ENCODE assay signal across 13 cellular contexts in genomic region chr19:35797663-35798062, GRCh38. TPM values are rescaled to one million over a fixed set of nuclear protein-coding genes. Genes with fewer than 3 reads are reported as not detected.
DNase-seq lines count a peak whose midpoint lies in the region; ATAC-seq and TF ChIP-seq lines count a peak whose summit lies in the region.
"Had no signal": no experiment of that assay in that cellular context is flagged by ENCODE, and none has a peak within 500 bp of the region (broad histone marks: within the 10 kb centered on the region; RNA-seq: fewer than 3 reads in every experiment).

No MANE protein-coding gene starts in this region.

- TF ChIP-seq CTCF in lower leg skin (IDR thresholded peaks at IDR 0.05) (no peak), mesothelial cell of epicardium (IDR thresholded peaks at IDR 0.05; ENCODE audit: unreplicated experiment) (no peak)

- peaks cover 26% of the 10 kb centered on the region for H3K27me3 Mint-ChIP-seq in activated T-cell treated with anti-CD3 and anti-CD28 coated beads, Interleukin-2, amount 50 U/mL, for 72 hours (ENCODE audit: low read depth)
- H3K27me3 Mint-ChIP-seq in mesothelial cell of epicardium (ENCODE audit: low read depth) = peaks cover 71% of the 10 kb centered on the region

- H3K4me3 Mint-ChIP-seq in activated T-cell treated with anti-CD3 and anti-CD28 coated beads, Interleukin-2, amount 50 U/mL, for 72 hours = no peak overlapping the region
- H3K4me3 Mint-ChIP-seq in mesothelial cell of epicardium = no peak overlapping the region

- H3K36me3 Mint-ChIP-seq in activated T-cell treated with anti-CD3 and anti-CD28 coated beads, Interleukin-2, amount 50 U/mL, for 72 hours (ENCODE audit: insufficient read depth in 2 of 2) = no peaks in the 10 kb centered on the region
- H3K36me3 Mint-ChIP-seq in mesothelial cell of epicardium = no peaks in the 10 kb centered on the region

- no peaks in the 10 kb centered on the region for H3K9me3 Mint-ChIP-seq in activated T-cell treated with anti-CD3 and anti-CD28 coated beads, Interleukin-2, amount 50 U/mL, for 72 hours
- no peaks in the 10 kb centered on the region for H3K9me3 Mint-ChIP-seq in mesothelial cell of epicardium

- peak; percentile 22 to 48 for ATAC-seq in activated T-cell treated with anti-CD3 and anti-CD28 coated beads, Interleukin-2, amount 50 U/mL, for 72 hours (replicated peaks in 1 of 2)
- peak; percentile 32 for ATAC-seq in sciatic nerve

- H3K4me1 ChIP-seq in iPS-20b (ENCODE audit: insufficient read depth, low read length) = no peaks in the 10 kb centered on the region

- H3K4me1 Mint-ChIP-seq in activated T-cell treated with anti-CD3 and anti-CD28 coated beads, Interleukin-2, amount 50 U/mL, for 72 hours (ENCODE audit: low read depth) = peaks cover 6% of the 10 kb centered on the region
- H3K4me1 Mint-ChIP-seq in mesothelial cell of epicardium = no peaks in the 10 kb centered on the region

- H3K4me3 ChIP-seq in iPS-20b (ENCODE audit: low read length) (peak overlapping the region; percentile 56; the same call in 1 of the 2 replicates), lower leg skin (ENCODE audit: low read depth, poor library complexity, severe bottlenecking) (no peak overlapping the region)
- H3K4me3 ChIP-seq: PC-9 had no signal

- no peak overlapping the region for H3K9ac ChIP-seq in iPS-20b (ENCODE audit: low read depth, low read length)

- H3K27me3 ChIP-seq in iPS-20b (ENCODE audit: insufficient read depth, low read length) = peaks cover 36% of the 10 kb centered on the region
- H3K27me3 ChIP-seq: vagina had no signal

- no peaks in the 10 kb centered on the region for H3K9me3 ChIP-seq in iPS-20b (ENCODE audit: insufficient read depth, low read depth, low read length)
- H3K9me3 ChIP-seq: vagina had no signal

- TF ChIP-seq POLR2A in lower leg skin (IDR thresholded peaks at IDR 0.05) = no peak

- 4% methylated on average over 15 of the region's 15 CpGs for WGBS in lower leg skin, 2 donors

- no peaks in the 10 kb centered on the region for H3K36me3 ChIP-seq in iPS-20b (ENCODE audit: insufficient read depth, low read depth, low read length)
- H3K36me3 ChIP-seq: vagina had no signal

- intact Hi-C loops in sciatic nerve (cut with DNase I) (no loop called here), lower leg skin (cut with DNase I; ENCODE audit: low total_unique reads) (no loop called here)

- no peak overlapping the region for H3K27ac Mint-ChIP-seq in activated T-cell treated with anti-CD3 and anti-CD28 coated beads, Interleukin-2, amount 50 U/mL, for 72 hours
- no peak overlapping the region for H3K27ac Mint-ChIP-seq in mesothelial cell of epicardium

- peak; percentile 64 for DNase-seq in activated CD8-positive, alpha-beta memory T cell treated with anti-CD3 and anti-CD28 coated beads for 24 hours
- DNase-seq in activated CD8-positive, alpha-beta memory T cell treated with anti-CD3 and anti-CD28 coated beads, Interleukin-2, amount 50 U/mL, for 4 hours = no peak
- DNase-seq in activated T-cell treated with anti-CD3 and anti-CD28 coated beads, Interleukin-2, amount 50 U/mL, for 72 hours = peak in 1 of 2 donors; percentile 20
- DNase-seq in sciatic nerve (ENCODE audit: low spot score) = no peak
- no peak for DNase-seq in lower leg skin (ENCODE audit: low spot score in 2 of 2)
- DNase-seq in GM03348 (ENCODE audit: low spot score) = no peak
- DNase-seq in mesothelial cell of epicardium (ENCODE audit: low spot score in 2 of 2, unreplicated experiment in 2 of 2) = no peak
- DNase-seq: PC-9, small intestine had no signal

- no peak overlapping the region for H3K27ac ChIP-seq in iPS-20b (ENCODE audit: low read length)
- H3K27ac ChIP-seq: epithelial cell of prostate, PC-9, vagina had no signal

RNA-seq across cellular contexts. Expression of gene PRODH2, which starts 15.0 kb away (rescaled TPM):
- total RNA-seq in activated T-cell treated with anti-CD3 and anti-CD28 coated beads, Interleukin-2, amount 50 U/mL, for 72 hours = not detected
- total RNA-seq in sciatic nerve = not detected
- total RNA-seq in lower leg skin = not detected
- total RNA-seq in mesothelial cell of epicardium = not detected in 3 replicates
- total RNA-seq: PC-9; T-helper 2 cell treated with Interferon-gamma antibody and Interleukin-4, amounts not matched to agents 100 ng/mL and 5 ng/mL, for 36 hours; vagina had no signal

RNA-seq across cellular contexts. Expression of gene ARHGAP33, which starts 22.3 kb away (rescaled TPM):
- total RNA-seq in activated T-cell treated with anti-CD3 and anti-CD28 coated beads, Interleukin-2, amount 50 U/mL, for 72 hours = 10 to 100 TPM; 66.8 to 86.0 TPM
- total RNA-seq in sciatic nerve = 26.8 TPM
- total RNA-seq in lower leg skin = 10 to 100 TPM in 2 of 4 donors, 1 to 10 TPM in 2; 3.6 to 25.7 (median 13.8) TPM
- total RNA-seq in mesothelial cell of epicardium = 74.0 to 79.9 TPM (median 75.4 TPM) in 3 replicates

RNA-seq across cellular contexts. Expression of gene PROSER3, which starts 39.7 kb away (rescaled TPM):
- total RNA-seq in activated T-cell treated with anti-CD3 and anti-CD28 coated beads, Interleukin-2, amount 50 U/mL, for 72 hours = 10 to 100 TPM; 38.9 to 47.8 TPM
- total RNA-seq in sciatic nerve = 29.4 TPM
- total RNA-seq in lower leg skin = 10 to 100 TPM in 3 of 4 donors, 1 to 10 TPM in 1; 9.2 to 20.4 (median 12.9) TPM
- 45.1 to 50.5 TPM (median 46.6 TPM) in 3 replicates for total RNA-seq in mesothelial cell of epicardium

RNA-seq across cellular contexts. Expression of gene HSPB6, which starts 40.8 kb away (rescaled TPM):
- 1 to 10 TPM; 1.4 to 2.4 TPM for total RNA-seq in activated T-cell treated with anti-CD3 and anti-CD28 coated beads, Interleukin-2, amount 50 U/mL, for 72 hours
- total RNA-seq in sciatic nerve (79.7 TPM), lower leg skin (1 to 10 TPM; 2.5 to 9.4 (median 3.9) TPM), mesothelial cell of epicardium (18.8 to 21.7 TPM (median 20.3 TPM) in 3 replicates)
- total RNA-seq: T-helper 2 cell treated with Interferon-gamma antibody and Interleukin-4, amounts not matched to agents 100 ng/mL and 5 ng/mL, for 36 hours had no signal

RNA-seq across cellular contexts. Expression of gene LIN37, which starts 49.3 kb away (rescaled TPM):
- 10 to 100 TPM; 11.4 to 14.3 TPM for total RNA-seq in activated T-cell treated with anti-CD3 and anti-CD28 coated beads, Interleukin-2, amount 50 U/mL, for 72 hours
- total RNA-seq in sciatic nerve (12.3 TPM), lower leg skin (10 to 100 TPM in 2 of 4 donors, 1 to 10 TPM in 2; 4.7 to 15.0 (median 10.3) TPM), mesothelial cell of epicardium (11.8 to 12.9 TPM (median 12.0 TPM) in 3 replicates)
